In the genomic region with DNA sequence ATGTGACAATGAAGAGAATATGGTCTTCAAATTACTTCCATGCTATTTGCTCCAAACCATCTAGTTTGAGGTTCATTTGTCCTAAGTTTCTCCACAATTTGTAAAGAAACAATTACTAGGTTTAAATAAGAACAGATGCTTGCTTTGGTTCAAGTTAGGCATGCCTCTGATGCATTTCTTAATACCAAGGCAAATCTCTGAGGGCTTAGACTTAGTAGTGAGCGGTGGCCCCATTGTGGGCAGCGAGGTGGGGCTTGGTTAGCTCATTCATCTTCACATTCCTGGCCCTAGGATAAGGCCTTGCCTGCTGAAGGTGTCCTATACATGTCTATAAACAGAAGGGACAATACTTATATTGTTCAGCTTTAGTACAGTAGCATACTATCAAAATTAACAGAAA, we compare ENCODE assay signal across 17 cellular contexts.
"Had no signal": no experiment of that assay in that cellular context is flagged by ENCODE, and none has a peak within 500 bp of the region (broad histone marks: within the 10 kb centered on the region; RNA-seq: fewer than 3 reads in every experiment).

No MANE protein-coding gene starts in this region.

- ATAC-seq: left cardiac atrium; lower lobe of right lung; right lobe of liver; stimulated activated naive CD8-positive, alpha-beta T cell treated with anti-CD3 and anti-CD28 coated beads, Interleukin-15, Interleukin-2, amounts not matched to agents 100 U/mL and 50 U/mL, for 24 hours had no signal

- H3K4me3 Mint-ChIP-seq: immature natural killer cell, neural crest cell had no signal

- H3K4me1 ChIP-seq: lower lobe of right lung, right lobe of liver had no signal

- H3K27ac ChIP-seq: dorsolateral prefrontal cortex, foreskin keratinocyte, lower lobe of right lung, right lobe of liver had no signal

- H3K9me3 Mint-ChIP-seq: immature natural killer cell, neural crest cell had no signal

- H3K4me1 Mint-ChIP-seq: immature natural killer cell, neural crest cell had no signal

- DNase-seq: activated CD4-positive, CD25-positive, alpha-beta regulatory T cell treated with anti-CD3 and anti-CD28 coated beads, Interleukin-2, amount 50 U/mL, for 72 hours; activated effector memory CD4-positive, alpha-beta T cell treated with Interleukin-2 at 50 U/mL for 16 hours; activated naive CD4-positive, alpha-beta T cell treated with anti-CD3 and anti-CD28 coated beads, Interleukin-2, amount 50 U/mL, for 16 hours; activated T-cell treated with anti-CD3 and anti-CD28 coated beads, Interleukin-2, amount 50 U/mL, for 1 hour; brain microvascular endothelial cell; cerebellar nuclear complex; dorsolateral prefrontal cortex; foreskin keratinocyte; immature natural killer cell; left cardiac atrium; lower lobe of right lung; midbrain; right lobe of liver; stimulated activated naive CD8-positive, alpha-beta T cell treated with anti-CD3 and anti-CD28 coated beads, Interleukin-15, Interleukin-2, amounts not matched to agents 100 U/mL and 50 U/mL, for 24 hours; T-helper 9 cell; trophoblast cell had no signal

- H3K4me3 ChIP-seq: dorsolateral prefrontal cortex, lower lobe of right lung, right lobe of liver had no signal

- H3K27me3 ChIP-seq: brain microvascular endothelial cell, dorsolateral prefrontal cortex, foreskin keratinocyte, right lobe of liver had no signal

- H3K27ac Mint-ChIP-seq: immature natural killer cell had no signal

- H3K9me3 ChIP-seq: lower lobe of right lung, right lobe of liver had no signal
